ENCODE assay signal across 1 cellular context in the genomic region with DNA sequence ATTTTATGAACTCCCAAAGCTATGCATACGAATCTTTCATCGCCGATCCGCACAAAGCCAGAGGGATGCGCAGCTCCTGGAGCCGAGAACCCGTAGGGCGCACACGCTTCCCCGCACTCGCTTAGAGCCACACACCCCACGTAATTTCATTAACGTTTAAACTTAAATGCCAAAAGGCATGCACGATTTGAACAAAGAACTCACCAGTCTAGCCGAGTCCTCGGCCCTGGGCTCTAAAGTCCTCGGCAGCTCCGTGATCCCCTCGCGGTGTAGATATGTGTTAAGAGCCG.
TF ChIP-seq lines count a peak whose summit lies in the region.

No MANE protein-coding gene starts in this region.

TF ChIP-seq in HepG2, 621 proteins besides CTCF, POLR2A, EP300 and RAD21 (continued from another document and continues in another):
- TF ChIP-seq, protein P1, sequence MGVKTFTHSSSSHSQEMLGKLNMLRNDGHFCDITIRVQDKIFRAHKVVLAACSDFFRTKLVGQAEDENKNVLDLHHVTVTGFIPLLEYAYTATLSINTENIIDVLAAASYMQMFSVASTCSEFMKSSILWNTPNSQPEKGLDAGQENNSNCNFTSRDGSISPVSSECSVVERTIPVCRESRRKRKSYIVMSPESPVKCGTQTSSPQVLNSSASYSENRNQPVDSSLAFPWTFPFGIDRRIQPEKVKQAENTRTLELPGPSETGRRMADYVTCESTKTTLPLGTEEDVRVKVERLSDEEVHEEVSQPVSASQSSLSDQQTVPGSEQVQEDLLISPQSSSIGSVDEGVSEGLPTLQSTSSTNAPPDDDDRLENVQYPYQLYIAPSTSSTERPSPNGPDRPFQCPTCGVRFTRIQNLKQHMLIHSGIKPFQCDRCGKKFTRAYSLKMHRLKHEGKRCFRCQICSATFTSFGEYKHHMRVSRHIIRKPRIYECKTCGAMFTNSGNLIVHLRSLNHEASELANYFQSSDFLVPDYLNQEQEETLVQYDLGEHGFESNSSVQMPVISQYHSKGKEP (CRISPR knock-in tag; IDR thresholded peaks at IDR 0.05), result no peak
- TF ChIP-seq ZNF672 (CRISPR knock-in tag; IDR thresholded peaks at IDR 0.05) (no peak), ZSCAN29 (CRISPR knock-in tag; conservative IDR thresholded peaks at IDR 0.05) (0 out of 2 replicates have a peak, but pooled peaks have one; percentile 9), FOSL2 (CRISPR knock-in tag; IDR thresholded peaks at IDR 0.05) (no peak), SP140L (CRISPR knock-in tag; IDR thresholded peaks at IDR 0.05; ENCODE audit: borderline replicate concordance) (no peak), ZNF746 (CRISPR knock-in tag; IDR thresholded peaks at IDR 0.05) (no peak; the same call in 1 of the 2 replicates), RAD51 (IDR thresholded peaks at IDR 0.05; ENCODE audit: borderline replicate concordance) (no peak), RARA (CRISPR knock-in tag; IDR thresholded peaks at IDR 0.05) (no peak), HDAC2 (CRISPR knock-in tag; IDR thresholded peaks at IDR 0.05) (no peak), BORCS8-MEF2B (CRISPR knock-in tag; IDR thresholded peaks at IDR 0.05) (no peak), ZNF501 (CRISPR knock-in tag; IDR thresholded peaks at IDR 0.05) (no peak; the same call in 1 of the 2 replicates), ZNF296 (CRISPR knock-in tag; conservative IDR thresholded peaks at IDR 0.05) (peak; percentile 10; the same call in 1 of the 2 replicates), NR2F1 (CRISPR knock-in tag; IDR thresholded peaks at IDR 0.05) (no peak), HDAC6 (IDR thresholded peaks at IDR 0.05; ENCODE audit: low read depth, low read length) (no peak), KDM5A (IDR thresholded peaks at IDR 0.05; ENCODE audit: borderline replicate concordance, low read length) (0 out of 2 replicates have a peak, but pooled peaks have one; percentile 2), MED8 (CRISPR knock-in tag; IDR thresholded peaks at IDR 0.05; ENCODE audit: insufficient replicate concordance) (peak; percentile 28), BRCA1 (CRISPR knock-in tag; IDR thresholded peaks at IDR 0.05) (no peak), ZNF563 (CRISPR knock-in tag; IDR thresholded peaks at IDR 0.05) (no peak), NCOA1 (CRISPR knock-in tag; IDR thresholded peaks at IDR 0.05) (peak; percentile 83; the same call in 1 of the 2 replicates), ZNF33A (CRISPR knock-in tag; IDR thresholded peaks at IDR 0.05; ENCODE audit: borderline replicate concordance) (peak; percentile 62; the same call in 1 of the 2 replicates), ZMAT3 (CRISPR knock-in tag; conservative IDR thresholded peaks at IDR 0.05) (no peak), SRY (CRISPR knock-in tag; IDR thresholded peaks at IDR 0.05) (peak; percentile 46), FOXJ3 (CRISPR knock-in tag; IDR thresholded peaks at IDR 0.05; ENCODE audit: borderline replicate concordance) (peak; percentile 56; the same call in 1 of the 2 replicates), SP2 (CRISPR knock-in tag; IDR thresholded peaks at IDR 0.05) (no peak), ZNF10 (CRISPR knock-in tag; IDR thresholded peaks at IDR 0.05; ENCODE audit: borderline replicate concordance, low read depth) (no peak), NR2C2 (CRISPR knock-in tag; IDR thresholded peaks at IDR 0.05; ENCODE audit: borderline replicate concordance) (no peak), ZNF652 (CRISPR knock-in tag; IDR thresholded peaks at IDR 0.05; ENCODE audit: borderline replicate concordance, low read depth) (no peak), THAP11 (CRISPR knock-in tag; IDR thresholded peaks at IDR 0.05) (no peak), FOSL1 (CRISPR knock-in tag; IDR thresholded peaks at IDR 0.05; ENCODE audit: borderline replicate concordance) (no peak), PCBP1 (IDR thresholded peaks at IDR 0.05; ENCODE audit: borderline replicate concordance, low read depth, low read length) (no peak), ZNF572 (CRISPR knock-in tag; IDR thresholded peaks at IDR 0.05) (0 out of 2 replicates have a peak, but pooled peaks have one; percentile 8), KLF13 (CRISPR knock-in tag; IDR thresholded peaks at IDR 0.05) (no peak), BRD4 (CRISPR knock-in tag; IDR thresholded peaks at IDR 0.05) (no peak), ZNF839 (CRISPR knock-in tag; IDR thresholded peaks at IDR 0.05; ENCODE audit: borderline replicate concordance) (no peak), ZNF589 (CRISPR knock-in tag; conservative IDR thresholded peaks at IDR 0.05) (no peak), HIVEP1 (CRISPR knock-in tag; IDR thresholded peaks at IDR 0.05) (no peak), GZF1 (CRISPR knock-in tag; IDR thresholded peaks at IDR 0.05) (0 out of 2 replicates have a peak, but pooled peaks have one; percentile 67), ERF (CRISPR knock-in tag; IDR thresholded peaks at IDR 0.05) (no peak), ZBTB8A (CRISPR knock-in tag; IDR thresholded peaks at IDR 0.05; ENCODE audit: borderline replicate concordance, low read depth) (no peak), KDM5B (CRISPR knock-in tag; IDR thresholded peaks at IDR 0.05; ENCODE audit: borderline replicate concordance) (peak; percentile 73; the same call in 1 of the 2 replicates), HNRNPLL (IDR thresholded peaks at IDR 0.05; ENCODE audit: low read depth, low read length, poor library complexity, severe bottlenecking) (no peak), SOX6 (IDR thresholded peaks at IDR 0.05) (no peak), SOX6 (CRISPR knock-in tag; IDR thresholded peaks at IDR 0.05) (0 out of 2 replicates have a peak, but pooled peaks have one; percentile 30), ZNF605 (CRISPR knock-in tag; IDR thresholded peaks at IDR 0.05) (no peak), ZFAT (CRISPR knock-in tag; conservative IDR thresholded peaks at IDR 0.05) (no peak), ZNF615 (CRISPR knock-in tag; IDR thresholded peaks at IDR 0.05; ENCODE audit: borderline replicate concordance) (no peak)
- TF ChIP-seq, protein P2, sequence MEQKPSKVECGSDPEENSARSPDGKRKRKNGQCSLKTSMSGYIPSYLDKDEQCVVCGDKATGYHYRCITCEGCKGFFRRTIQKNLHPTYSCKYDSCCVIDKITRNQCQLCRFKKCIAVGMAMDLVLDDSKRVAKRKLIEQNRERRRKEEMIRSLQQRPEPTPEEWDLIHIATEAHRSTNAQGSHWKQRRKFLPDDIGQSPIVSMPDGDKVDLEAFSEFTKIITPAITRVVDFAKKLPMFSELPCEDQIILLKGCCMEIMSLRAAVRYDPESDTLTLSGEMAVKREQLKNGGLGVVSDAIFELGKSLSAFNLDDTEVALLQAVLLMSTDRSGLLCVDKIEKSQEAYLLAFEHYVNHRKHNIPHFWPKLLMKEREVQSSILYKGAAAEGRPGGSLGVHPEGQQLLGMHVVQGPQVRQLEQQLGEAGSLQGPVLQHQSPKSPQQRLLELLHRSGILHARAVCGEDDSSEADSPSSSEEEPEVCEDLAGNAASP (CRISPR knock-in tag; IDR thresholded peaks at IDR 0.05; ENCODE audit: borderline replicate concordance), result no peak
- TF ChIP-seq, protein P3, sequence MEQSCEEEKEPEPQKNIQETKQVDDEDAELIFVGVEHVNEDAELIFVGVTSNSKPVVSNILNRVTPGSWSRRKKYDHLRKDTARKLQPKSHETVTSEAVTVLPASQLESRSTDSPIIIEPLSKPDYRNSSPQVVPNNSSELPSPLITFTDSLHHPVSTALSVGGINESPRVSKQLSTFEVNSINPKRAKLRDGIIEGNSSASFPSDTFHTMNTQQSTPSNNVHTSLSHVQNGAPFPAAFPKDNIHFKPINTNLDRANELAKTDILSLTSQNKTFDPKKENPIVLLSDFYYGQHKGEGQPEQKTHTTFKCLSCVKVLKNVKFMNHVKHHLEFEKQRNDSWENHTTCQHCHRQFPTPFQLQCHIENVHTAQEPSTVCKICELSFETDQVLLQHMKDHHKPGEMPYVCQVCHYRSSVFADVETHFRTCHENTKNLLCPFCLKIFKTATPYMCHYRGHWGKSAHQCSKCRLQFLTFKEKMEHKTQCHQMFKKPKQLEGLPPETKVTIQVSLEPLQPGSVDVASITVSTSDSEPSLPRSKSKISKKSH (CRISPR knock-in tag; IDR thresholded peaks at IDR 0.05; ENCODE audit: borderline replicate concordance), result no peak
- TF ChIP-seq, protein P4, sequence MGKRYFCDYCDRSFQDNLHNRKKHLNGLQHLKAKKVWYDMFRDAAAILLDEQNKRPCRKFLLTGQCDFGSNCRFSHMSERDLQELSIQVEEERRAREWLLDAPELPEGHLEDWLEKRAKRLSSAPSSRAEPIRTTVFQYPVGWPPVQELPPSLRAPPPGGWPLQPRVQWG (CRISPR knock-in tag; IDR thresholded peaks at IDR 0.05; ENCODE audit: borderline replicate concordance, low read depth), result no peak
- TF ChIP-seq, protein P5, sequence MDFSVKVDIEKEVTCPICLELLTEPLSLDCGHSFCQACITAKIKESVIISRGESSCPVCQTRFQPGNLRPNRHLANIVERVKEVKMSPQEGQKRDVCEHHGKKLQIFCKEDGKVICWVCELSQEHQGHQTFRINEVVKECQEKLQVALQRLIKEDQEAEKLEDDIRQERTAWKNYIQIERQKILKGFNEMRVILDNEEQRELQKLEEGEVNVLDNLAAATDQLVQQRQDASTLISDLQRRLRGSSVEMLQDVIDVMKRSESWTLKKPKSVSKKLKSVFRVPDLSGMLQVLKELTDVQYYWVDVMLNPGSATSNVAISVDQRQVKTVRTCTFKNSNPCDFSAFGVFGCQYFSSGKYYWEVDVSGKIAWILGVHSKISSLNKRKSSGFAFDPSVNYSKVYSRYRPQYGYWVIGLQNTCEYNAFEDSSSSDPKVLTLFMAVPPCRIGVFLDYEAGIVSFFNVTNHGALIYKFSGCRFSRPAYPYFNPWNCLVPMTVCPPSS (IDR thresholded peaks at IDR 0.05), result no peak
- TF ChIP-seq, protein P6, sequence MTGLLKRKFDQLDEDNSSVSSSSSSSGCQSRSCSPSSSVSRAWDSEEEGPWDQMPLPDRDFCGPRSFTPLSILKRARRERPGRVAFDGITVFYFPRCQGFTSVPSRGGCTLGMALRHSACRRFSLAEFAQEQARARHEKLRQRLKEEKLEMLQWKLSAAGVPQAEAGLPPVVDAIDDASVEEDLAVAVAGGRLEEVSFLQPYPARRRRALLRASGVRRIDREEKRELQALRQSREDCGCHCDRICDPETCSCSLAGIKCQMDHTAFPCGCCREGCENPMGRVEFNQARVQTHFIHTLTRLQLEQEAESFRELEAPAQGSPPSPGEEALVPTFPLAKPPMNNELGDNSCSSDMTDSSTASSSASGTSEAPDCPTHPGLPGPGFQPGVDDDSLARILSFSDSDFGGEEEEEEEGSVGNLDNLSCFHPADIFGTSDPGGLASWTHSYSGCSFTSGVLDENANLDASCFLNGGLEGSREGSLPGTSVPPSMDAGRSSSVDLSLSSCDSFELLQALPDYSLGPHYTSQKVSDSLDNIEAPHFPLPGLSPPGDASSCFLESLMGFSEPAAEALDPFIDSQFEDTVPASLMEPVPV (CRISPR knock-in tag; IDR thresholded peaks at IDR 0.05), result peak; percentile 26; the same call in 1 of the 2 replicates
- TF ChIP-seq, protein P7, sequence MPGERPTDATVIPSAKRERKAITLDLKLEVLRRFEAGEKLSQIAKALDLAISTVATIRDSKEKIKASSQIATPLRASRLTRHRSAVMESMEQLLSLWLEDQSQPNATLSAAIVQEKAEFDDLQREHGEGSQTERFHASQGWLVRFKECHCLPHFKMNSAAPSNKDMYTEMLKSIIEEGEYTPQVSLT (CRISPR knock-in tag; IDR thresholded peaks at IDR 0.05; ENCODE audit: borderline replicate concordance, low read depth), result peak; percentile 44; the same call in 1 of the 2 replicates
- TF ChIP-seq, protein P8, sequence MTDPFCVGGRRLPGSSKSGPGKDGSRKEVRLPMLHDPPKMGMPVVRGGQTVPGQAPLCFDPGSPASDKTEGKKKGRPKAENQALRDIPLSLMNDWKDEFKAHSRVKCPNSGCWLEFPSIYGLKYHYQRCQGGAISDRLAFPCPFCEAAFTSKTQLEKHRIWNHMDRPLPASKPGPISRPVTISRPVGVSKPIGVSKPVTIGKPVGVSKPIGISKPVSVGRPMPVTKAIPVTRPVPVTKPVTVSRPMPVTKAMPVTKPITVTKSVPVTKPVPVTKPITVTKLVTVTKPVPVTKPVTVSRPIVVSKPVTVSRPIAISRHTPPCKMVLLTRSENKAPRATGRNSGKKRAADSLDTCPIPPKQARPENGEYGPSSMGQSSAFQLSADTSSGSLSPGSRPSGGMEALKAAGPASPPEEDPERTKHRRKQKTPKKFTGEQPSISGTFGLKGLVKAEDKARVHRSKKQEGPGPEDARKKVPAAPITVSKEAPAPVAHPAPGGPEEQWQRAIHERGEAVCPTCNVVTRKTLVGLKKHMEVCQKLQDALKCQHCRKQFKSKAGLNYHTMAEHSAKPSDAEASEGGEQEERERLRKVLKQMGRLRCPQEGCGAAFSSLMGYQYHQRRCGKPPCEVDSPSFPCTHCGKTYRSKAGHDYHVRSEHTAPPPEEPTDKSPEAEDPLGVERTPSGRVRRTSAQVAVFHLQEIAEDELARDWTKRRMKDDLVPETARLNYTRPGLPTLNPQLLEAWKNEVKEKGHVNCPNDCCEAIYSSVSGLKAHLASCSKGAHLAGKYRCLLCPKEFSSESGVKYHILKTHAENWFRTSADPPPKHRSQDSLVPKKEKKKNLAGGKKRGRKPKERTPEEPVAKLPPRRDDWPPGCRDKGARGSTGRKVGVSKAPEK (CRISPR knock-in tag; IDR thresholded peaks at IDR 0.05; ENCODE audit: borderline replicate concordance), result 0 out of 2 replicates have a peak, but pooled peaks have one; percentile 16
- TF ChIP-seq, protein P9, sequence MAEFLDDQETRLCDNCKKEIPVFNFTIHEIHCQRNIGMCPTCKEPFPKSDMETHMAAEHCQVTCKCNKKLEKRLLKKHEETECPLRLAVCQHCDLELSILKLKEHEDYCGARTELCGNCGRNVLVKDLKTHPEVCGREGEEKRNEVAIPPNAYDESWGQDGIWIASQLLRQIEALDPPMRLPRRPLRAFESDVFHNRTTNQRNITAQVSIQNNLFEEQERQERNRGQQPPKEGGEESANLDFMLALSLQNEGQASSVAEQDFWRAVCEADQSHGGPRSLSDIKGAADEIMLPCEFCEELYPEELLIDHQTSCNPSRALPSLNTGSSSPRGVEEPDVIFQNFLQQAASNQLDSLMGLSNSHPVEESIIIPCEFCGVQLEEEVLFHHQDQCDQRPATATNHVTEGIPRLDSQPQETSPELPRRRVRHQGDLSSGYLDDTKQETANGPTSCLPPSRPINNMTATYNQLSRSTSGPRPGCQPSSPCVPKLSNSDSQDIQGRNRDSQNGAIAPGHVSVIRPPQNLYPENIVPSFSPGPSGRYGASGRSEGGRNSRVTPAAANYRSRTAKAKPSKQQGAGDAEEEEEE (CRISPR knock-in tag; IDR thresholded peaks at IDR 0.05; ENCODE audit: borderline replicate concordance), result 0 out of 2 replicates have a peak, but pooled peaks have one; percentile 50
- TF ChIP-seq, protein P10, sequence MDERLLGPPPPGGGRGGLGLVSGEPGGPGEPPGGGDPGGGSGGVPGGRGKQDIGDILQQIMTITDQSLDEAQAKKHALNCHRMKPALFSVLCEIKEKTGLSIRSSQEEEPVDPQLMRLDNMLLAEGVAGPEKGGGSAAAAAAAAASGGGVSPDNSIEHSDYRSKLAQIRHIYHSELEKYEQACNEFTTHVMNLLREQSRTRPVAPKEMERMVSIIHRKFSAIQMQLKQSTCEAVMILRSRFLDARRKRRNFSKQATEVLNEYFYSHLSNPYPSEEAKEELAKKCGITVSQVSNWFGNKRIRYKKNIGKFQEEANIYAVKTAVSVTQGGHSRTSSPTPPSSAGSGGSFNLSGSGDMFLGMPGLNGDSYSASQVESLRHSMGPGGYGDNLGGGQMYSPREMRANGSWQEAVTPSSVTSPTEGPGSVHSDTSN (CRISPR knock-in tag; IDR thresholded peaks at IDR 0.05), result no peak
